Comparison of ENCODE assay signal across 36 cellular contexts in genomic region chr2:128667391-128667790, GRCh38.
"Had no signal": no experiment of that assay in that cellular context is flagged by ENCODE, and none has a peak within 500 bp of the region (broad histone marks: within the 10 kb centered on the region; RNA-seq: fewer than 3 reads in every experiment).

No MANE protein-coding gene starts in this region.

- H3K9me3 ChIP-seq: Peyer's patch, SJSA1, SK-N-SH had no signal

- H3K36me3 ChIP-seq: brain microvascular endothelial cell, Peyer's patch, SJSA1 had no signal

- FAIRE-seq: TTC549 had no signal

- DNase-seq: activated CD4-positive, alpha-beta T cell treated with anti-CD3 and anti-CD28 coated beads for 48 hours; activated CD4-positive, alpha-beta T cell treated with anti-CD3 and anti-CD28 coated beads, Interleukin-2, amount 50 U/mL, for 4 hours; activated CD4-positive, CD25-positive, alpha-beta regulatory T cell treated with anti-CD3 and anti-CD28 coated beads, Interleukin-2, amount 50 U/mL, for 72 hours; activated CD8-positive, alpha-beta T cell treated with anti-CD3 and anti-CD28 coated beads for 36 hours; activated effector memory CD4-positive, alpha-beta T cell treated with anti-CD3 and anti-CD28 coated beads, Interleukin-2, amount 50 U/mL, for 16 hours; activated naive CD4-positive, alpha-beta T cell; activated naive CD4-positive, alpha-beta T cell treated with anti-CD3 and anti-CD28 coated beads, Interleukin-2, amount 50 U/mL, for 16 hours; activated naive CD8-positive, alpha-beta T cell treated with anti-CD3 and anti-CD28 coated beads for 36 hours; activated T-cell treated with anti-CD3 and anti-CD28 coated beads, Interleukin-2, amount 50 U/mL, for 1 hour; activated T-cell treated with anti-CD3 and anti-CD28 coated beads, Interleukin-2, amount 50 U/mL, for 72 hours; amniotic stem cell; brain microvascular endothelial cell; MM.1S; MV-4-11; NCI-H1092; NCI-H1417; NCI-H1930; NCI-H2081 treated with DMSO at 0.1 percent for 48 hours; NCI-H345; NCI-H510A; NCI-H526; NCI-H748 treated with DMSO at 0.1 percent for 48 hours; NK-92 treated with Interleukin-12 subunit alpha and Interleukin-12 subunit beta, amount 100 ng/mL, for 24 hours; PC-3; RPMI8226; SHP77 treated with DMSO at 0.1 percent for 48 hours; SK-N-SH had no signal

- H3K4me3 ChIP-seq: Peyer's patch, SJSA1 had no signal

- H3K9ac ChIP-seq: KMS-11, SK-N-SH had no signal

- H3K4me2 ChIP-seq: KMS-11, SK-N-SH had no signal

- H3K27ac ChIP-seq: brain microvascular endothelial cell, KMS-11, Peyer's patch, SJSA1 had no signal

- ATAC-seq: activated CD8-positive, alpha-beta T cell treated with anti-CD3 and anti-CD28 coated beads for 36 hours; activated T-cell treated with anti-CD3 and anti-CD28 coated beads, Interleukin-2, amount 50 U/mL, for 72 hours; activated T-helper 17 cell treated with anti-CD3 and anti-CD28 coated beads, Interleukin-2, amount 50 U/mL, for 72 hours; PC-3; WTC11 had no signal

- H3K4me3 Mint-ChIP-seq: activated CD8-positive, alpha-beta T cell treated with anti-CD3 and anti-CD28 coated beads for 36 hours; activated naive CD8-positive, alpha-beta T cell treated with anti-CD3 and anti-CD28 coated beads for 36 hours; activated T-cell treated with anti-CD3 and anti-CD28 coated beads, Interleukin-2, amount 50 U/mL, for 72 hours; activated T-helper 17 cell treated with anti-CD3 and anti-CD28 coated beads, Interleukin-2, amount 50 U/mL, for 72 hours; central memory CD8-positive, alpha-beta T cell; T-helper 1 cell treated with Interleukin-12 subunit alpha and Interleukin-12 subunit beta and Interleukin-4 antibody, amounts not matched to agents 30 μg/mL and 1 μg/mL, for 36 hours; T-helper 2 cell treated with Interferon-gamma antibody and Interleukin-4, amounts not matched to agents 5 μg/mL and 100 μg/mL, for 36 hours; WTC11 had no signal

- H3K36me3 Mint-ChIP-seq: activated naive CD8-positive, alpha-beta T cell treated with anti-CD3 and anti-CD28 coated beads for 36 hours had no signal

- H3K4me1 ChIP-seq: Peyer's patch, SJSA1 had no signal

- H3K27ac Mint-ChIP-seq: activated CD8-positive, alpha-beta T cell treated with anti-CD3 and anti-CD28 coated beads for 36 hours; activated naive CD8-positive, alpha-beta T cell treated with anti-CD3 and anti-CD28 coated beads for 36 hours; activated T-cell treated with anti-CD3 and anti-CD28 coated beads, Interleukin-2, amount 50 U/mL, for 72 hours; activated T-helper 17 cell treated with anti-CD3 and anti-CD28 coated beads, Interleukin-2, amount 50 U/mL, for 72 hours; T-helper 1 cell treated with Interleukin-12 subunit alpha and Interleukin-12 subunit beta and Interleukin-4 antibody, amounts not matched to agents 30 μg/mL and 1 μg/mL, for 36 hours; T-helper 2 cell treated with Interferon-gamma antibody and Interleukin-4, amounts not matched to agents 5 μg/mL and 100 μg/mL, for 36 hours; WTC11 had no signal

- H3K4me1 Mint-ChIP-seq: activated naive CD8-positive, alpha-beta T cell treated with anti-CD3 and anti-CD28 coated beads for 36 hours; activated T-helper 17 cell treated with anti-CD3 and anti-CD28 coated beads, Interleukin-2, amount 50 U/mL, for 72 hours; central memory CD8-positive, alpha-beta T cell had no signal

- H3K27me3 ChIP-seq: brain microvascular endothelial cell, Peyer's patch, SJSA1 had no signal

- H3K27me3 Mint-ChIP-seq: activated naive CD8-positive, alpha-beta T cell treated with anti-CD3 and anti-CD28 coated beads for 36 hours had no signal

- H3K9me3 Mint-ChIP-seq: activated CD8-positive, alpha-beta T cell treated with anti-CD3 and anti-CD28 coated beads for 36 hours; activated T-cell treated with anti-CD3 and anti-CD28 coated beads, Interleukin-2, amount 50 U/mL, for 72 hours; activated T-helper 17 cell treated with anti-CD3 and anti-CD28 coated beads, Interleukin-2, amount 50 U/mL, for 72 hours; central memory CD8-positive, alpha-beta T cell; T-helper 1 cell treated with Interleukin-12 subunit alpha and Interleukin-12 subunit beta and Interleukin-4 antibody, amounts not matched to agents 30 μg/mL and 1 μg/mL, for 36 hours; T-helper 2 cell treated with Interferon-gamma antibody and Interleukin-4, amounts not matched to agents 5 μg/mL and 100 μg/mL, for 36 hours had no signal
